12 cellular contexts compared by ENCODE assay signal in the genomic region with DNA sequence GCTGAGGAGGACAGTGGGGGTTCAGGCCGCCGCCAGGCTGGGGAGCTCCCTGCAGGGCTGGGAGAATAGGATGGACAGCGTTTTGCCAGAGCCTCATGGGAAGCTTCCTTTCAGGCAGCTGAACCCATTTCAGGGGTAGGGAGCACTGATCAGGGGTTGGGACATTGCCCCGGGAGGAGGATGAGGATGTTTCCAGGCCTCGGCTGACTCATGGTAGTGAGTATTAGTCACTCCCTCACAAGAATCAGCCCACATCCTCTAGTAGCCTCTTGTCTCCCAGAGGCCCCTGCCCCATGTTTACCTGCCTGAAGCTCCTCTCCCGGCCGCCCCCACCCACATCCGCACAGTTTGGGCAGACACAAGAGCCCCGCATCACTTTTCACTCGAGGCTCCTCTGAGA.
A peak's percentile ranks its signal among the peaks of the same experiment; 100 is the strongest.
DNase-seq lines count a peak whose midpoint lies in the region; ATAC-seq and TF ChIP-seq lines count a peak whose summit lies in the region.
"Had no signal": no experiment of that assay in that cellular context is flagged by ENCODE, and none has a peak within 500 bp of the region (broad histone marks: within the 10 kb centered on the region; RNA-seq: fewer than 3 reads in every experiment).

No MANE protein-coding gene starts in this region.

- peaks cover 42% of the 10 kb centered on the region for H3K4me1 ChIP-seq in foreskin keratinocyte
- no peaks in the 10 kb centered on the region for H3K4me1 ChIP-seq in A673 (ENCODE audit: insufficient read depth, low read length, poor library complexity, severe bottlenecking)

- H3K27me3 Mint-ChIP-seq in T-helper 17 cell (no peaks in the 10 kb centered on the region), glutamatergic neuron (ENCODE audit: unreplicated experiment) (peaks cover 10% of the 10 kb centered on the region)
- H3K27me3 Mint-ChIP-seq: stimulated activated memory B cell treated with anti-CD40 and anti-IgM and Interleukin-4, amounts not matched to agents 10 μg/mL and 1 μg/mL and 100 μg/mL, for 72 hours had no signal

- intact Hi-C loops in A673 (cut with micrococcal nuclease; ENCODE audit: unreplicated experiment): no loop called here

- H3K27ac ChIP-seq in foreskin keratinocyte (peak overlapping the region; percentile 97), A673 (ENCODE audit: low read depth, low read length, poor library complexity, severe bottlenecking) (no peak overlapping the region)

- H3K27me3 ChIP-seq in foreskin keratinocyte: no peaks in the 10 kb centered on the region
- no peaks in the 10 kb centered on the region for H3K27me3 ChIP-seq in A673 (replicated peaks; ENCODE audit: insufficient read depth, low read depth, low read length, poor library complexity)

- CTCF ChIA-PET in A673 (lab: Charles Lee): no interaction called here

- TF ChIP-seq CTCF in foreskin keratinocyte (conservative IDR thresholded peaks at IDR 0.05) (no peak), glutamatergic neuron (IDR thresholded peaks at IDR 0.05; ENCODE audit: partially characterized antibody, unreplicated experiment) (no peak), A673 (conservative IDR thresholded peaks at IDR 0.05; ENCODE audit: low read depth, low read length) (no peak)

- H3K4me1 Mint-ChIP-seq in T-helper 17 cell (peaks cover 6% of the 10 kb centered on the region), glutamatergic neuron (ENCODE audit: low read depth, unreplicated experiment) (no peaks in the 10 kb centered on the region)

- H3K9me3 ChIP-seq in T-helper 17 cell (ENCODE audit: control insufficient read depth, low read length, poor library complexity, severe bottlenecking) (no peaks in the 10 kb centered on the region), A673 (ENCODE audit: low read depth, low read length, poor library complexity, severe bottlenecking) (no peaks in the 10 kb centered on the region)

- BruUV-seq in A673 (replicated peaks; lab: Mats Ljungman, UMichigan): no TSS peak

- H3K9me3 Mint-ChIP-seq in glutamatergic neuron (ENCODE audit: unreplicated experiment): peaks cover 10% of the 10 kb centered on the region

- H3K27ac Mint-ChIP-seq in T-helper 17 cell (no peak overlapping the region), glutamatergic neuron (ENCODE audit: unreplicated experiment) (no peak overlapping the region)
- H3K27ac Mint-ChIP-seq: activated naive CD8-positive, alpha-beta T cell treated with anti-CD3 and anti-CD28 coated beads, Interleukin-2, amount 10 ng/mL, durations not matched to agents 7 days and 5 days; stimulated activated memory B cell treated with anti-CD40 and anti-IgM and Interleukin-4, amounts not matched to agents 10 μg/mL and 1 μg/mL and 100 μg/mL, for 72 hours had no signal

- H3K36me3 ChIP-seq in A673 (ENCODE audit: insufficient read depth, low read length, poor library complexity, severe bottlenecking): no peaks in the 10 kb centered on the region

- DNase-seq in stimulated activated CD4-positive, alpha-beta T cell treated with anti-CD3 and anti-CD28 coated beads, Interleukin-1b, Interleukin-23, amount 100 ng/mL, for 48 hours: peak; percentile 35
- no peak for DNase-seq in stimulated activated CD4-positive, alpha-beta T cell treated with anti-CD3 and anti-CD28 coated beads, Interleukin-12 subunit alpha, Interleukin-12 subunit beta, amount 100 ng/mL, for 4 hours
- no peak for DNase-seq in T-helper 17 cell
- DNase-seq in foreskin keratinocyte: peak; percentile 68 to 80
- DNase-seq in glutamatergic neuron: no peak
- no peak for DNase-seq in GM19238 (ENCODE audit: insufficient read length, low spot score)
- DNase-seq in A673 (ENCODE audit: low spot score): no peak
- DNase-seq: activated naive CD8-positive, alpha-beta T cell treated with anti-CD3 and anti-CD28 coated beads, Interleukin-2, amount 10 ng/mL, durations not matched to agents 7 days and 5 days; NCI-H1436; SW 1271 had no signal

- H3K36me3 Mint-ChIP-seq in T-helper 17 cell (ENCODE audit: low read depth) (no peaks in the 10 kb centered on the region), glutamatergic neuron (ENCODE audit: unreplicated experiment) (peaks cover 12% of the 10 kb centered on the region)

- H3K4me3 Mint-ChIP-seq in T-helper 17 cell (peak overlapping the region; percentile 25), glutamatergic neuron (ENCODE audit: unreplicated experiment) (no peak overlapping the region)
- H3K4me3 Mint-ChIP-seq: activated naive CD8-positive, alpha-beta T cell treated with anti-CD3 and anti-CD28 coated beads, Interleukin-2, amount 10 ng/mL, durations not matched to agents 7 days and 5 days; stimulated activated memory B cell treated with anti-CD40 and anti-IgM and Interleukin-4, amounts not matched to agents 10 μg/mL and 1 μg/mL and 100 μg/mL, for 72 hours had no signal

- ATAC-seq in T-helper 17 cell (no peak), foreskin keratinocyte (peak; percentile 76), GM21723 (IDR thresholded peaks at IDR 0.05; ENCODE audit: unreplicated experiment) (no peak)
- ATAC-seq: stimulated activated memory B cell treated with anti-CD40 and anti-IgM and Interleukin-4, amounts not matched to agents 10 μg/mL and 1 μg/mL and 100 μg/mL, for 72 hours had no signal

- POLR2A ChIA-PET in A673 (lab: Charles Lee; ENCODE audit: low non-redundant PET): no interaction called here

- H3K4me3 ChIP-seq in A673 (ENCODE audit: low read depth, low read length, poor library complexity, severe bottlenecking): no peak overlapping the region

Comparison
In these comparisons a context has a peak if more than half of its experiments do, and no peak if none do; other contexts are left out.
1. DNase-seq: peak in stimulated activated CD4-positive, alpha-beta T cell treated with anti-CD3 and anti-CD28 coated beads, Interleukin-1b, Interleukin-23, amount 100 ng/mL, for 48 hours (single experiment) and foreskin keratinocyte (2 of 2); none in stimulated activated CD4-positive, alpha-beta T cell treated with anti-CD3 and anti-CD28 coated beads, Interleukin-12 subunit alpha, Interleukin-12 subunit beta, amount 100 ng/mL, for 4 hours (single experiment), T-helper 17 cell (0 of 3), glutamatergic neuron (single experiment), GM19238 (single experiment) and A673 (single experiment).